In the genomic region with DNA sequence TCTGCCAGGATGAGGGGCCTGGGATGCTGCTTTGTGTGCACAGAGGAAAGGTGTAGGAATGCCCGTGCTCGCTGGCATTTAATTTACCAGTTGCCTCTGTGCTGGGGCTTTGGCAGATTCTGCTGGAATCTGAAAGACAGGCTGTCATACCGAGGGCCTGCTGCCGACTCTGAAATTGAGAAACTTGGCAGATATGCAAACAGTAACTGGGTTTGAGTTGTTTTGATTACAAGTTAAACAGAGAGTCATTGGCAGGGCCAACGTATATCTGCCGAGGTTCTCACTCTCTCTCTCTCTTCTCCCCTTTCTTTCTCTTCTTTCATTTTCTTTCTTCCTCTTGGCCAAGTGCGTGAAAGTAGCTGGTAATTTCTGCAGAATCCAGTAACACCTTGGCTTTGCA, we compare ENCODE assay signal across 2 cellular contexts.
TF ChIP-seq lines count a peak whose summit lies in the region.

No MANE protein-coding gene starts in this region.

TF ChIP-seq in HepG2, 621 proteins besides CTCF, POLR2A, EP300 and RAD21:
- TF ChIP-seq ZFP82 (CRISPR knock-in tag; IDR thresholded peaks at IDR 0.05; ENCODE audit: borderline replicate concordance) (no peak), ZBTB1 (CRISPR knock-in tag; IDR thresholded peaks at IDR 0.05; ENCODE audit: borderline replicate concordance) (no peak), NFKB2 (CRISPR knock-in tag; IDR thresholded peaks at IDR 0.05; ENCODE audit: borderline replicate concordance) (no peak), CBFB (CRISPR knock-in tag; IDR thresholded peaks at IDR 0.05) (no peak), HCFC1 (IDR thresholded peaks at IDR 0.05; ENCODE audit: low read depth, low read length) (no peak), ZNF547 (CRISPR knock-in tag; IDR thresholded peaks at IDR 0.05) (no peak), EZH2 (conservative IDR thresholded peaks at IDR 0.05; ENCODE audit: low read depth, low read length) (no peak), MED1 (CRISPR knock-in tag; IDR thresholded peaks at IDR 0.05) (no peak), ETV6 (CRISPR knock-in tag; conservative IDR thresholded peaks at IDR 0.05) (no peak)
- TF ChIP-seq, protein P1, sequence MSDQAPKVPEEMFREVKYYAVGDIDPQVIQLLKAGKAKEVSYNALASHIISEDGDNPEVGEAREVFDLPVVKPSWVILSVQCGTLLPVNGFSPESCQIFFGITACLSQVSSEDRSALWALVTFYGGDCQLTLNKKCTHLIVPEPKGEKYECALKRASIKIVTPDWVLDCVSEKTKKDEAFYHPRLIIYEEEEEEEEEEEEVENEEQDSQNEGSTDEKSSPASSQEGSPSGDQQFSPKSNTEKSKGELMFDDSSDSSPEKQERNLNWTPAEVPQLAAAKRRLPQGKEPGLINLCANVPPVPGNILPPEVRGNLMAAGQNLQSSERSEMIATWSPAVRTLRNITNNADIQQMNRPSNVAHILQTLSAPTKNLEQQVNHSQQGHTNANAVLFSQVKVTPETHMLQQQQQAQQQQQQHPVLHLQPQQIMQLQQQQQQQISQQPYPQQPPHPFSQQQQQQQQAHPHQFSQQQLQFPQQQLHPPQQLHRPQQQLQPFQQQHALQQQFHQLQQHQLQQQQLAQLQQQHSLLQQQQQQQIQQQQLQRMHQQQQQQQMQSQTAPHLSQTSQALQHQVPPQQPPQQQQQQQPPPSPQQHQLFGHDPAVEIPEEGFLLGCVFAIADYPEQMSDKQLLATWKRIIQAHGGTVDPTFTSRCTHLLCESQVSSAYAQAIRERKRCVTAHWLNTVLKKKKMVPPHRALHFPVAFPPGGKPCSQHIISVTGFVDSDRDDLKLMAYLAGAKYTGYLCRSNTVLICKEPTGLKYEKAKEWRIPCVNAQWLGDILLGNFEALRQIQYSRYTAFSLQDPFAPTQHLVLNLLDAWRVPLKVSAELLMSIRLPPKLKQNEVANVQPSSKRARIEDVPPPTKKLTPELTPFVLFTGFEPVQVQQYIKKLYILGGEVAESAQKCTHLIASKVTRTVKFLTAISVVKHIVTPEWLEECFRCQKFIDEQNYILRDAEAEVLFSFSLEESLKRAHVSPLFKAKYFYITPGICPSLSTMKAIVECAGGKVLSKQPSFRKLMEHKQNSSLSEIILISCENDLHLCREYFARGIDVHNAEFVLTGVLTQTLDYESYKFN (CRISPR knock-in tag; conservative IDR thresholded peaks at IDR 0.05), result no peak
- TF ChIP-seq, protein P2, sequence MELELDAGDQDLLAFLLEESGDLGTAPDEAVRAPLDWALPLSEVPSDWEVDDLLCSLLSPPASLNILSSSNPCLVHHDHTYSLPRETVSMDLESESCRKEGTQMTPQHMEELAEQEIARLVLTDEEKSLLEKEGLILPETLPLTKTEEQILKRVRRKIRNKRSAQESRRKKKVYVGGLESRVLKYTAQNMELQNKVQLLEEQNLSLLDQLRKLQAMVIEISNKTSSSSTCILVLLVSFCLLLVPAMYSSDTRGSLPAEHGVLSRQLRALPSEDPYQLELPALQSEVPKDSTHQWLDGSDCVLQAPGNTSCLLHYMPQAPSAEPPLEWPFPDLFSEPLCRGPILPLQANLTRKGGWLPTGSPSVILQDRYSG (CRISPR knock-in tag; IDR thresholded peaks at IDR 0.05), result no peak
- TF ChIP-seq, protein P3, sequence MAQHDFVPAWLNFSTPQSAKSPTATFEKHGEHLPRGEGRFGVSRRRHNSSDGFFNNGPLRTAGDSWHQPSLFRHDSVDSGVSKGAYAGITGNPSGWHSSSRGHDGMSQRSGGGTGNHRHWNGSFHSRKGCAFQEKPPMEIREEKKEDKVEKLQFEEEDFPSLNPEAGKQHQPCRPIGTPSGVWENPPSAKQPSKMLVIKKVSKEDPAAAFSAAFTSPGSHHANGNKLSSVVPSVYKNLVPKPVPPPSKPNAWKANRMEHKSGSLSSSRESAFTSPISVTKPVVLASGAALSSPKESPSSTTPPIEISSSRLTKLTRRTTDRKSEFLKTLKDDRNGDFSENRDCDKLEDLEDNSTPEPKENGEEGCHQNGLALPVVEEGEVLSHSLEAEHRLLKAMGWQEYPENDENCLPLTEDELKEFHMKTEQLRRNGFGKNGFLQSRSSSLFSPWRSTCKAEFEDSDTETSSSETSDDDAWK (CRISPR knock-in tag; IDR thresholded peaks at IDR 0.05), result no peak
TF ChIP-seq in HepG2: peak in this region for 0.

TF ChIP-seq in H1, 55 proteins besides CTCF, POLR2A, EP300 and RAD21:
- TF ChIP-seq SP1 (IDR thresholded peaks at IDR 0.05; ENCODE audit: low read depth, low read length) (no peak), POLR2AphosphoS5 (IDR thresholded peaks at IDR 0.05; ENCODE audit: low read depth, low read length) (no peak), SUZ12 (IDR thresholded peaks at IDR 0.05; ENCODE audit: low read length) (no peak), TBP (IDR thresholded peaks at IDR 0.05; ENCODE audit: low read depth, low read length) (no peak), KDM4A (IDR thresholded peaks at IDR 0.05; ENCODE audit: low read depth, low read length, severe bottlenecking) (no peak), SP2 (IDR thresholded peaks at IDR 0.05; ENCODE audit: low read length) (no peak), SIRT6 (IDR thresholded peaks at IDR 0.05; ENCODE audit: low read length) (no peak), BACH1 (IDR thresholded peaks at IDR 0.05; ENCODE audit: low read length) (no peak), CBX8 (IDR thresholded peaks at IDR 0.05; ENCODE audit: borderline replicate concordance, low read depth, low read length) (no peak), RXRA (IDR thresholded peaks at IDR 0.05; ENCODE audit: insufficient read depth, low read depth, low read length) (no peak), FOSL1 (IDR thresholded peaks at IDR 0.05; ENCODE audit: insufficient read depth, low read depth, low read length) (no peak), HDAC6 (IDR thresholded peaks at IDR 0.05; ENCODE audit: low read depth, low read length) (no peak), CREB1 (IDR thresholded peaks at IDR 0.05) (no peak), PHF8 (conservative IDR thresholded peaks at IDR 0.05; ENCODE audit: low read depth, low read length) (no peak), YY1 (IDR thresholded peaks at IDR 0.05; ENCODE audit: low read depth, low read length) (no peak), SAP30 (IDR thresholded peaks at IDR 0.05; ENCODE audit: insufficient read depth, insufficient replicate concordance, low read length) (no peak), JUN (IDR thresholded peaks at IDR 0.05; ENCODE audit: low read depth, low read length) (no peak)
- TF ChIP-seq, protein P4, sequence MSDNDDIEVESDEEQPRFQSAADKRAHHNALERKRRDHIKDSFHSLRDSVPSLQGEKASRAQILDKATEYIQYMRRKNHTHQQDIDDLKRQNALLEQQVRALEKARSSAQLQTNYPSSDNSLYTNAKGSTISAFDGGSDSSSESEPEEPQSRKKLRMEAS (IDR thresholded peaks at IDR 0.05), result no peak
- TF ChIP-seq, protein P5, sequence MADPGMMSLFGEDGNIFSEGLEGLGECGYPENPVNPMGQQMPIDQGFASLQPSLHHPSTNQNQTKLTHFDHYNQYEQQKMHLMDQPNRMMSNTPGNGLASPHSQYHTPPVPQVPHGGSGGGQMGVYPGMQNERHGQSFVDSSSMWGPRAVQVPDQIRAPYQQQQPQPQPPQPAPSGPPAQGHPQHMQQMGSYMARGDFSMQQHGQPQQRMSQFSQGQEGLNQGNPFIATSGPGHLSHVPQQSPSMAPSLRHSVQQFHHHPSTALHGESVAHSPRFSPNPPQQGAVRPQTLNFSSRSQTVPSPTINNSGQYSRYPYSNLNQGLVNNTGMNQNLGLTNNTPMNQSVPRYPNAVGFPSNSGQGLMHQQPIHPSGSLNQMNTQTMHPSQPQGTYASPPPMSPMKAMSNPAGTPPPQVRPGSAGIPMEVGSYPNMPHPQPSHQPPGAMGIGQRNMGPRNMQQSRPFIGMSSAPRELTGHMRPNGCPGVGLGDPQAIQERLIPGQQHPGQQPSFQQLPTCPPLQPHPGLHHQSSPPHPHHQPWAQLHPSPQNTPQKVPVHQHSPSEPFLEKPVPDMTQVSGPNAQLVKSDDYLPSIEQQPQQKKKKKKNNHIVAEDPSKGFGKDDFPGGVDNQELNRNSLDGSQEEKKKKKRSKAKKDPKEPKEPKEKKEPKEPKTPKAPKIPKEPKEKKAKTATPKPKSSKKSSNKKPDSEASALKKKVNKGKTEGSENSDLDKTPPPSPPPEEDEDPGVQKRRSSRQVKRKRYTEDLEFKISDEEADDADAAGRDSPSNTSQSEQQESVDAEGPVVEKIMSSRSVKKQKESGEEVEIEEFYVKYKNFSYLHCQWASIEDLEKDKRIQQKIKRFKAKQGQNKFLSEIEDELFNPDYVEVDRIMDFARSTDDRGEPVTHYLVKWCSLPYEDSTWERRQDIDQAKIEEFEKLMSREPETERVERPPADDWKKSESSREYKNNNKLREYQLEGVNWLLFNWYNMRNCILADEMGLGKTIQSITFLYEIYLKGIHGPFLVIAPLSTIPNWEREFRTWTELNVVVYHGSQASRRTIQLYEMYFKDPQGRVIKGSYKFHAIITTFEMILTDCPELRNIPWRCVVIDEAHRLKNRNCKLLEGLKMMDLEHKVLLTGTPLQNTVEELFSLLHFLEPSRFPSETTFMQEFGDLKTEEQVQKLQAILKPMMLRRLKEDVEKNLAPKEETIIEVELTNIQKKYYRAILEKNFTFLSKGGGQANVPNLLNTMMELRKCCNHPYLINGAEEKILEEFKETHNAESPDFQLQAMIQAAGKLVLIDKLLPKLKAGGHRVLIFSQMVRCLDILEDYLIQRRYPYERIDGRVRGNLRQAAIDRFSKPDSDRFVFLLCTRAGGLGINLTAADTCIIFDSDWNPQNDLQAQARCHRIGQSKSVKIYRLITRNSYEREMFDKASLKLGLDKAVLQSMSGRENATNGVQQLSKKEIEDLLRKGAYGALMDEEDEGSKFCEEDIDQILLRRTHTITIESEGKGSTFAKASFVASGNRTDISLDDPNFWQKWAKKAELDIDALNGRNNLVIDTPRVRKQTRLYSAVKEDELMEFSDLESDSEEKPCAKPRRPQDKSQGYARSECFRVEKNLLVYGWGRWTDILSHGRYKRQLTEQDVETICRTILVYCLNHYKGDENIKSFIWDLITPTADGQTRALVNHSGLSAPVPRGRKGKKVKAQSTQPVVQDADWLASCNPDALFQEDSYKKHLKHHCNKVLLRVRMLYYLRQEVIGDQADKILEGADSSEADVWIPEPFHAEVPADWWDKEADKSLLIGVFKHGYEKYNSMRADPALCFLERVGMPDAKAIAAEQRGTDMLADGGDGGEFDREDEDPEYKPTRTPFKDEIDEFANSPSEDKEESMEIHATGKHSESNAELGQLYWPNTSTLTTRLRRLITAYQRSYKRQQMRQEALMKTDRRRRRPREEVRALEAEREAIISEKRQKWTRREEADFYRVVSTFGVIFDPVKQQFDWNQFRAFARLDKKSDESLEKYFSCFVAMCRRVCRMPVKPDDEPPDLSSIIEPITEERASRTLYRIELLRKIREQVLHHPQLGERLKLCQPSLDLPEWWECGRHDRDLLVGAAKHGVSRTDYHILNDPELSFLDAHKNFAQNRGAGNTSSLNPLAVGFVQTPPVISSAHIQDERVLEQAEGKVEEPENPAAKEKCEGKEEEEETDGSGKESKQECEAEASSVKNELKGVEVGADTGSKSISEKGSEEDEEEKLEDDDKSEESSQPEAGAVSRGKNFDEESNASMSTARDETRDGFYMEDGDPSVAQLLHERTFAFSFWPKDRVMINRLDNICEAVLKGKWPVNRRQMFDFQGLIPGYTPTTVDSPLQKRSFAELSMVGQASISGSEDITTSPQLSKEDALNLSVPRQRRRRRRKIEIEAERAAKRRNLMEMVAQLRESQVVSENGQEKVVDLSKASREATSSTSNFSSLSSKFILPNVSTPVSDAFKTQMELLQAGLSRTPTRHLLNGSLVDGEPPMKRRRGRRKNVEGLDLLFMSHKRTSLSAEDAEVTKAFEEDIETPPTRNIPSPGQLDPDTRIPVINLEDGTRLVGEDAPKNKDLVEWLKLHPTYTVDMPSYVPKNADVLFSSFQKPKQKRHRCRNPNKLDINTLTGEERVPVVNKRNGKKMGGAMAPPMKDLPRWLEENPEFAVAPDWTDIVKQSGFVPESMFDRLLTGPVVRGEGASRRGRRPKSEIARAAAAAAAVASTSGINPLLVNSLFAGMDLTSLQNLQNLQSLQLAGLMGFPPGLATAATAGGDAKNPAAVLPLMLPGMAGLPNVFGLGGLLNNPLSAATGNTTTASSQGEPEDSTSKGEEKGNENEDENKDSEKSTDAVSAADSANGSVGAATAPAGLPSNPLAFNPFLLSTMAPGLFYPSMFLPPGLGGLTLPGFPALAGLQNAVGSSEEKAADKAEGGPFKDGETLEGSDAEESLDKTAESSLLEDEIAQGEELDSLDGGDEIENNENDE (IDR thresholded peaks at IDR 0.05; ENCODE audit: insufficient replicate concordance, low read length), result no peak
- TF ChIP-seq, protein P6, sequence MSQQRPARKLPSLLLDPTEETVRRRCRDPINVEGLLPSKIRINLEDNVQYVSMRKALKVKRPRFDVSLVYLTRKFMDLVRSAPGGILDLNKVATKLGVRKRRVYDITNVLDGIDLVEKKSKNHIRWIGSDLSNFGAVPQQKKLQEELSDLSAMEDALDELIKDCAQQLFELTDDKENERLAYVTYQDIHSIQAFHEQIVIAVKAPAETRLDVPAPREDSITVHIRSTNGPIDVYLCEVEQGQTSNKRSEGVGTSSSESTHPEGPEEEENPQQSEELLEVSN (IDR thresholded peaks at IDR 0.05), result no peak
